ENCODE assay signal across 1 cellular context in genomic region chr2:19863303-19864041, GRCh38.
TF ChIP-seq lines count a peak whose summit lies in the region.

No MANE protein-coding gene starts in this region.

TF ChIP-seq in K562, 482 proteins besides CTCF, POLR2A, EP300 and RAD21 (continued from another document):
- TF ChIP-seq ZBTB33 (CRISPR knock-in tag; IDR thresholded peaks at IDR 0.05) (peak; percentile 93), ATF4 (CRISPR knock-in tag; IDR thresholded peaks at IDR 0.05) (no peak), RCOR1 (IDR thresholded peaks at IDR 0.05; ENCODE audit: borderline replicate concordance in 1 of 2, low read depth in 2 of 2, low read length in 2 of 2) (0 out of 4 replicates have a peak, but pooled peaks of 1 of the 2 experiments have one; percentile 7), CC2D1A (IDR thresholded peaks at IDR 0.05) (peak; percentile 85), XRCC5 (IDR thresholded peaks at IDR 0.05; ENCODE audit: low read depth, low read length) (peak; percentile 47; the same call in 1 of the 2 replicates), PRDM10 (IDR thresholded peaks at IDR 0.05; ENCODE audit: partially characterized antibody) (peak; percentile 19), SMC3 (conservative IDR thresholded peaks at IDR 0.05; ENCODE audit: insufficient read depth, low read depth, low read length) (peak; percentile 94), RB1 (IDR thresholded peaks at IDR 0.05; ENCODE audit: low read depth) (peak; percentile 90), ATF7 (IDR thresholded peaks at IDR 0.05) (peak; percentile 18; the same call in 1 of the 2 replicates), MAZ (CRISPR knock-in tag; conservative IDR thresholded peaks at IDR 0.05 in 1 of 2, IDR thresholded peaks at IDR 0.05 in 1 of 2) (peak; percentile 37 to 39; a peak in 1 of 4 replicates), SIN3B (IDR thresholded peaks at IDR 0.05; ENCODE audit: low read depth) (peak; percentile 21; the same call in 1 of the 2 replicates), ZMIZ1 (IDR thresholded peaks at IDR 0.05; ENCODE audit: low read depth in 2 of 2, low read length in 2 of 2) (0 out of 4 replicates have a peak, but pooled peaks of 1 of the 2 experiments have one; percentile 36), ZKSCAN1 (IDR thresholded peaks at IDR 0.05; ENCODE audit: low read depth, low read length) (peak; percentile 100), NFE2 (IDR thresholded peaks at IDR 0.05; ENCODE audit: low read depth) (no peak), ZNF766 (CRISPR knock-in tag; conservative IDR thresholded peaks at IDR 0.05) (no peak), E2F4 (CRISPR knock-in tag; IDR thresholded peaks at IDR 0.05; ENCODE audit: low read depth) (peak; percentile 24; the same call in 1 of the 2 replicates), SREBF2 (CRISPR knock-in tag; IDR thresholded peaks at IDR 0.05) (0 out of 2 replicates have a peak, but pooled peaks have one; percentile 20), GTF2E2 (tag; IDR thresholded peaks at IDR 0.05) (no peak)
- TF ChIP-seq, protein P1, sequence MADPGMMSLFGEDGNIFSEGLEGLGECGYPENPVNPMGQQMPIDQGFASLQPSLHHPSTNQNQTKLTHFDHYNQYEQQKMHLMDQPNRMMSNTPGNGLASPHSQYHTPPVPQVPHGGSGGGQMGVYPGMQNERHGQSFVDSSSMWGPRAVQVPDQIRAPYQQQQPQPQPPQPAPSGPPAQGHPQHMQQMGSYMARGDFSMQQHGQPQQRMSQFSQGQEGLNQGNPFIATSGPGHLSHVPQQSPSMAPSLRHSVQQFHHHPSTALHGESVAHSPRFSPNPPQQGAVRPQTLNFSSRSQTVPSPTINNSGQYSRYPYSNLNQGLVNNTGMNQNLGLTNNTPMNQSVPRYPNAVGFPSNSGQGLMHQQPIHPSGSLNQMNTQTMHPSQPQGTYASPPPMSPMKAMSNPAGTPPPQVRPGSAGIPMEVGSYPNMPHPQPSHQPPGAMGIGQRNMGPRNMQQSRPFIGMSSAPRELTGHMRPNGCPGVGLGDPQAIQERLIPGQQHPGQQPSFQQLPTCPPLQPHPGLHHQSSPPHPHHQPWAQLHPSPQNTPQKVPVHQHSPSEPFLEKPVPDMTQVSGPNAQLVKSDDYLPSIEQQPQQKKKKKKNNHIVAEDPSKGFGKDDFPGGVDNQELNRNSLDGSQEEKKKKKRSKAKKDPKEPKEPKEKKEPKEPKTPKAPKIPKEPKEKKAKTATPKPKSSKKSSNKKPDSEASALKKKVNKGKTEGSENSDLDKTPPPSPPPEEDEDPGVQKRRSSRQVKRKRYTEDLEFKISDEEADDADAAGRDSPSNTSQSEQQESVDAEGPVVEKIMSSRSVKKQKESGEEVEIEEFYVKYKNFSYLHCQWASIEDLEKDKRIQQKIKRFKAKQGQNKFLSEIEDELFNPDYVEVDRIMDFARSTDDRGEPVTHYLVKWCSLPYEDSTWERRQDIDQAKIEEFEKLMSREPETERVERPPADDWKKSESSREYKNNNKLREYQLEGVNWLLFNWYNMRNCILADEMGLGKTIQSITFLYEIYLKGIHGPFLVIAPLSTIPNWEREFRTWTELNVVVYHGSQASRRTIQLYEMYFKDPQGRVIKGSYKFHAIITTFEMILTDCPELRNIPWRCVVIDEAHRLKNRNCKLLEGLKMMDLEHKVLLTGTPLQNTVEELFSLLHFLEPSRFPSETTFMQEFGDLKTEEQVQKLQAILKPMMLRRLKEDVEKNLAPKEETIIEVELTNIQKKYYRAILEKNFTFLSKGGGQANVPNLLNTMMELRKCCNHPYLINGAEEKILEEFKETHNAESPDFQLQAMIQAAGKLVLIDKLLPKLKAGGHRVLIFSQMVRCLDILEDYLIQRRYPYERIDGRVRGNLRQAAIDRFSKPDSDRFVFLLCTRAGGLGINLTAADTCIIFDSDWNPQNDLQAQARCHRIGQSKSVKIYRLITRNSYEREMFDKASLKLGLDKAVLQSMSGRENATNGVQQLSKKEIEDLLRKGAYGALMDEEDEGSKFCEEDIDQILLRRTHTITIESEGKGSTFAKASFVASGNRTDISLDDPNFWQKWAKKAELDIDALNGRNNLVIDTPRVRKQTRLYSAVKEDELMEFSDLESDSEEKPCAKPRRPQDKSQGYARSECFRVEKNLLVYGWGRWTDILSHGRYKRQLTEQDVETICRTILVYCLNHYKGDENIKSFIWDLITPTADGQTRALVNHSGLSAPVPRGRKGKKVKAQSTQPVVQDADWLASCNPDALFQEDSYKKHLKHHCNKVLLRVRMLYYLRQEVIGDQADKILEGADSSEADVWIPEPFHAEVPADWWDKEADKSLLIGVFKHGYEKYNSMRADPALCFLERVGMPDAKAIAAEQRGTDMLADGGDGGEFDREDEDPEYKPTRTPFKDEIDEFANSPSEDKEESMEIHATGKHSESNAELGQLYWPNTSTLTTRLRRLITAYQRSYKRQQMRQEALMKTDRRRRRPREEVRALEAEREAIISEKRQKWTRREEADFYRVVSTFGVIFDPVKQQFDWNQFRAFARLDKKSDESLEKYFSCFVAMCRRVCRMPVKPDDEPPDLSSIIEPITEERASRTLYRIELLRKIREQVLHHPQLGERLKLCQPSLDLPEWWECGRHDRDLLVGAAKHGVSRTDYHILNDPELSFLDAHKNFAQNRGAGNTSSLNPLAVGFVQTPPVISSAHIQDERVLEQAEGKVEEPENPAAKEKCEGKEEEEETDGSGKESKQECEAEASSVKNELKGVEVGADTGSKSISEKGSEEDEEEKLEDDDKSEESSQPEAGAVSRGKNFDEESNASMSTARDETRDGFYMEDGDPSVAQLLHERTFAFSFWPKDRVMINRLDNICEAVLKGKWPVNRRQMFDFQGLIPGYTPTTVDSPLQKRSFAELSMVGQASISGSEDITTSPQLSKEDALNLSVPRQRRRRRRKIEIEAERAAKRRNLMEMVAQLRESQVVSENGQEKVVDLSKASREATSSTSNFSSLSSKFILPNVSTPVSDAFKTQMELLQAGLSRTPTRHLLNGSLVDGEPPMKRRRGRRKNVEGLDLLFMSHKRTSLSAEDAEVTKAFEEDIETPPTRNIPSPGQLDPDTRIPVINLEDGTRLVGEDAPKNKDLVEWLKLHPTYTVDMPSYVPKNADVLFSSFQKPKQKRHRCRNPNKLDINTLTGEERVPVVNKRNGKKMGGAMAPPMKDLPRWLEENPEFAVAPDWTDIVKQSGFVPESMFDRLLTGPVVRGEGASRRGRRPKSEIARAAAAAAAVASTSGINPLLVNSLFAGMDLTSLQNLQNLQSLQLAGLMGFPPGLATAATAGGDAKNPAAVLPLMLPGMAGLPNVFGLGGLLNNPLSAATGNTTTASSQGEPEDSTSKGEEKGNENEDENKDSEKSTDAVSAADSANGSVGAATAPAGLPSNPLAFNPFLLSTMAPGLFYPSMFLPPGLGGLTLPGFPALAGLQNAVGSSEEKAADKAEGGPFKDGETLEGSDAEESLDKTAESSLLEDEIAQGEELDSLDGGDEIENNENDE (IDR thresholded peaks at IDR 0.05; ENCODE audit: low read depth, low read length) = no peak
- TF ChIP-seq, protein P2, sequence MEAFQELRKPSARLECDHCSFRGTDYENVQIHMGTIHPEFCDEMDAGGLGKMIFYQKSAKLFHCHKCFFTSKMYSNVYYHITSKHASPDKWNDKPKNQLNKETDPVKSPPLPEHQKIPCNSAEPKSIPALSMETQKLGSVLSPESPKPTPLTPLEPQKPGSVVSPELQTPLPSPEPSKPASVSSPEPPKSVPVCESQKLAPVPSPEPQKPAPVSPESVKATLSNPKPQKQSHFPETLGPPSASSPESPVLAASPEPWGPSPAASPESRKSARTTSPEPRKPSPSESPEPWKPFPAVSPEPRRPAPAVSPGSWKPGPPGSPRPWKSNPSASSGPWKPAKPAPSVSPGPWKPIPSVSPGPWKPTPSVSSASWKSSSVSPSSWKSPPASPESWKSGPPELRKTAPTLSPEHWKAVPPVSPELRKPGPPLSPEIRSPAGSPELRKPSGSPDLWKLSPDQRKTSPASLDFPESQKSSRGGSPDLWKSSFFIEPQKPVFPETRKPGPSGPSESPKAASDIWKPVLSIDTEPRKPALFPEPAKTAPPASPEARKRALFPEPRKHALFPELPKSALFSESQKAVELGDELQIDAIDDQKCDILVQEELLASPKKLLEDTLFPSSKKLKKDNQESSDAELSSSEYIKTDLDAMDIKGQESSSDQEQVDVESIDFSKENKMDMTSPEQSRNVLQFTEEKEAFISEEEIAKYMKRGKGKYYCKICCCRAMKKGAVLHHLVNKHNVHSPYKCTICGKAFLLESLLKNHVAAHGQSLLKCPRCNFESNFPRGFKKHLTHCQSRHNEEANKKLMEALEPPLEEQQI (IDR thresholded peaks at IDR 0.05) = 0 out of 2 replicates have a peak, but pooled peaks have one; percentile 24
